In genomic region chr4:7067147-7067522, GRCh38 we compare ENCODE assay signal across 8 cellular contexts. TPM values are rescaled to one million over a fixed set of nuclear protein-coding genes. Genes with fewer than 3 reads are reported as not detected.
DNase-seq lines count a peak whose midpoint lies in the region; ATAC-seq, FAIRE-seq and TF ChIP-seq lines count a peak whose summit lies in the region.

No MANE protein-coding gene starts in this region.

- no peaks in the 10 kb centered on the region for H3K9me3 ChIP-seq in A549
- no peaks in the 10 kb centered on the region for H3K9me3 ChIP-seq in naive thymus-derived CD4-positive, alpha-beta T cell (ENCODE audit: control insufficient read depth in 2 of 3, low read length in 3 of 3)

- no peaks in the 10 kb centered on the region for H3K9me3 Mint-ChIP-seq in chondrocyte (ENCODE audit: low read depth)
- H3K9me3 Mint-ChIP-seq in naive thymus-derived CD4-positive, alpha-beta T cell, result no peaks in the 10 kb centered on the region

- no peak for TF ChIP-seq POLR2A in A549 (IDR thresholded peaks at IDR 0.05; ENCODE audit: low read length)

- CTCF ChIA-PET in A549 (lab: Yijun Ruan, JAX), result interaction anchor here (0.7 to 6.3 kb wide), 6 partner anchors 10 to 584 kb away, joined by 3 to 39 read pairs (median 6); partner anchors contain the start of gene TADA2B
- CTCF ChIA-PET in naive thymus-derived CD4-positive, alpha-beta T cell (lab: Charles Lee), result interaction anchor here (1.1 to 6.3 kb wide), 5 partner anchors 18 to 348 kb away, joined by 3 to 73 read pairs (median 18); partner anchors contain the start of gene TADA2B

- H3K4me2 ChIP-seq in A549, result peak overlapping the region; percentile 90

- WGBS in A549 (ENCODE audit: missing lambda C conversion rate), result under 1% methylated on average over 18 of the region's 19 CpGs

- intact Hi-C loops in naive thymus-derived CD4-positive, alpha-beta T cell (cut with micrococcal nuclease), result no loop called here

- peak overlapping the region; percentile 86 to 97 for H3K27ac ChIP-seq in A549
- H3K27ac ChIP-seq in naive thymus-derived CD4-positive, alpha-beta T cell (ENCODE audit: low read depth, low read length), result peak overlapping the region; percentile 88

- TF ChIP-seq CTCF in A549 (IDR thresholded peaks at IDR 0.05), result no peak
- TF ChIP-seq CTCF in chondrocyte (IDR thresholded peaks at IDR 0.05), result no peak

- peak overlapping the region; percentile 83 for H3K4me3 ChIP-seq in A549
- peak overlapping the region; percentile 95 for H3K4me3 ChIP-seq in naive thymus-derived CD4-positive, alpha-beta T cell (ENCODE audit: low read length)

- no peak for FAIRE-seq in A549 (lab: Jason Lieb, UNC)

- peaks cover 5 to 31% (median 11%) of the 10 kb centered on the region in 3 experiments for H3K36me3 ChIP-seq in naive thymus-derived CD4-positive, alpha-beta T cell (ENCODE audit: control insufficient read depth in 2 of 3, insufficient read depth in 3 of 3, low read length in 3 of 3)

- ATAC-seq in A549 (peak; percentile 12 to 19; a peak in 3 of 6 replicates), GM19395 (IDR thresholded peaks at IDR 0.05; ENCODE audit: unreplicated experiment) (peak; percentile 11)
- no peak for ATAC-seq in naive thymus-derived CD4-positive, alpha-beta T cell

- H3K27me3 ChIP-seq in naive thymus-derived CD4-positive, alpha-beta T cell (ENCODE audit: control insufficient read depth in 2 of 2, insufficient read depth in 2 of 2, low read length in 2 of 2), result no peaks in the 10 kb centered on the region

- peaks cover 37% of the 10 kb centered on the region for H3K4me1 Mint-ChIP-seq in chondrocyte (ENCODE audit: low read depth)
- H3K4me1 Mint-ChIP-seq in naive thymus-derived CD4-positive, alpha-beta T cell, result peaks cover 35 to 70% (median 49%) of the 10 kb centered on the region in 7 donors

- DNase-seq in A549 (ENCODE audit: low read depth in 1 of 2, low spot score in 1 of 2), result peak in 1 of 2 experiments; percentile 12
- DNase-seq in NCI-H226, result peak; percentile 2
- DNase-seq in chondrocyte (ENCODE audit: low spot score), result no peak
- peak in 1 of 9 donors; percentile 30 for DNase-seq in naive thymus-derived CD4-positive, alpha-beta T cell
- DNase-seq in NCI-H1436 treated with DMSO at 0.1 percent for 48 hours (lab: John Stamatoyannopoulos, UW), result no peak
- no peak for DNase-seq in hepatic stellate cell (ENCODE audit: low spot score)
- no peak for DNase-seq in NAMALWA (ENCODE audit: low spot score)

- POLR2A ChIA-PET in A549 (lab: Yijun Ruan, JAX), result interaction anchor here (0.6 to 2.3 kb wide), 9 partner anchors 8 to 158 kb away, joined by 3 to 19 read pairs (median 6); partner anchors contain the start of genes TADA2B and TBC1D14
- POLR2A ChIA-PET in naive thymus-derived CD4-positive, alpha-beta T cell (lab: Charles Lee), result interaction anchor here (0.6 to 10.5 kb wide), 21 partner anchors 9 to 1361 kb away, joined by 3 to 173 read pairs (median 6); partner anchors contain the start of genes BLOC1S4, MRFAP1, TADA2B and TBC1D14

- TF ChIP-seq EP300 in A549 (IDR thresholded peaks at IDR 0.05), result no peak

- peaks cover 4% of the 10 kb centered on the region for H3K36me3 Mint-ChIP-seq in chondrocyte (ENCODE audit: low read depth)
- H3K36me3 Mint-ChIP-seq in naive thymus-derived CD4-positive, alpha-beta T cell, result peaks cover 0 to 18% (median 13%) of the 10 kb centered on the region in 5 donors

- no peak for TF ChIP-seq RAD21 in A549 (conservative IDR thresholded peaks at IDR 0.05 in 1 of 2, IDR thresholded peaks at IDR 0.05 in 1 of 2)

- H3K4me1 ChIP-seq in A549, result peaks cover 19% of the 10 kb centered on the region; the same call in 2 of the 3 replicates
- H3K4me1 ChIP-seq in naive thymus-derived CD4-positive, alpha-beta T cell (ENCODE audit: control insufficient read depth in 2 of 2, insufficient read depth in 2 of 2, low read length in 2 of 2), result peaks cover 27% of the 10 kb centered on the region in 2 donors

- H3K27ac Mint-ChIP-seq in chondrocyte (ENCODE audit: unreplicated experiment), result peak overlapping the region; percentile 85
- H3K27ac Mint-ChIP-seq in naive thymus-derived CD4-positive, alpha-beta T cell, result peak overlapping the region; percentile 84 to 92 (median 89)

- peaks cover 2% of the 10 kb centered on the region for H3K27me3 Mint-ChIP-seq in chondrocyte (ENCODE audit: low read depth)
- H3K27me3 Mint-ChIP-seq in naive thymus-derived CD4-positive, alpha-beta T cell, result peaks cover 0 to 11% (median 0%) of the 10 kb centered on the region in 5 donors

- H3K4me3 Mint-ChIP-seq in chondrocyte (ENCODE audit: unreplicated experiment), result peak overlapping the region; percentile 91
- H3K4me3 Mint-ChIP-seq in naive thymus-derived CD4-positive, alpha-beta T cell, result peak overlapping the region; percentile 84 to 98 (median 91)

TF ChIP-seq in A549, 52 proteins besides CTCF, POLR2A, EP300 and RAD21:
- TF ChIP-seq MAFK (IDR thresholded peaks at IDR 0.05; ENCODE audit: partially characterized antibody), result no peak
- no peak for TF ChIP-seq HEYL (CRISPR knock-in tag; IDR thresholded peaks at IDR 0.05)
- TF ChIP-seq E2F6 (IDR thresholded peaks at IDR 0.05; ENCODE audit: borderline replicate concordance, low read depth), result no peak
- no peak for TF ChIP-seq HMGXB4 (CRISPR knock-in tag; IDR thresholded peaks at IDR 0.05; ENCODE audit: borderline replicate concordance)

RNA-seq across cellular contexts. Expression of gene GRPEL1, which starts 0.7 kb away (rescaled TPM):
- polyA plus RNA-seq in A549 (2011; rRNA removed) (50.9 and 72.0 TPM in 2 replicates), A549 (2017; fragmentation: RNase III; extraction: RNeasy Plus Mini Kit Qiagen cat#74134 plus additional on column Dnase treatment) (45.5 to 57.6 TPM (median 46.2 TPM) in 3 replicates)
- 32.5 and 40.2 TPM in 2 replicates for polyA plus RNA-seq in A549 (2012; cell fraction: cytosol; rRNA removed)
- 14.1 and 17.2 TPM in 2 replicates for polyA plus RNA-seq in A549 (2012; cell fraction: nucleus; rRNA removed)
- polyA minus RNA-seq in A549 (2011; rRNA and poly(A)+ RNA removed), result 21.4 and 24.1 TPM in 2 replicates
- total RNA-seq in chondrocyte, result 21.8 to 25.8 TPM (median 24.1 TPM) in 3 replicates
- 10 to 100 TPM; 34.5 to 53.3 (median 49.1) TPM for total RNA-seq in naive thymus-derived CD4-positive, alpha-beta T cell
- polyA plus RNA-seq in naive thymus-derived CD4-positive, alpha-beta T cell, result 10 to 100 TPM; 38.3 to 45.0 TPM

RNA-seq across cellular contexts. Expression of gene TADA2B, which starts 24.0 kb away (rescaled TPM):
- 6.0 and 6.7 TPM in 2 replicates for polyA plus RNA-seq in A549 (2011; rRNA removed)
- 6.1 and 7.6 TPM in 2 replicates for polyA plus RNA-seq in A549 (2012; cell fraction: cytosol; rRNA removed)
- 8.1 and 10.8 TPM in 2 replicates for polyA plus RNA-seq in A549 (2012; cell fraction: nucleus; rRNA removed)
- 10.1 to 11.3 TPM (median 10.8 TPM) in 3 replicates for polyA plus RNA-seq in A549 (2017; fragmentation: RNase III; extraction: RNeasy Plus Mini Kit Qiagen cat#74134 plus additional on column Dnase treatment)
- 5.1 and 6.1 TPM in 2 replicates for polyA minus RNA-seq in A549 (2011; rRNA and poly(A)+ RNA removed)
- total RNA-seq in chondrocyte, result 18.5 to 18.9 TPM (median 18.8 TPM) in 3 replicates
- 10 to 100 TPM; 26.8 to 49.0 (median 41.5) TPM for total RNA-seq in naive thymus-derived CD4-positive, alpha-beta T cell
- 1 to 10 TPM; 4.0 to 5.3 TPM for polyA plus RNA-seq in naive thymus-derived CD4-positive, alpha-beta T cell
